In the genomic region with DNA sequence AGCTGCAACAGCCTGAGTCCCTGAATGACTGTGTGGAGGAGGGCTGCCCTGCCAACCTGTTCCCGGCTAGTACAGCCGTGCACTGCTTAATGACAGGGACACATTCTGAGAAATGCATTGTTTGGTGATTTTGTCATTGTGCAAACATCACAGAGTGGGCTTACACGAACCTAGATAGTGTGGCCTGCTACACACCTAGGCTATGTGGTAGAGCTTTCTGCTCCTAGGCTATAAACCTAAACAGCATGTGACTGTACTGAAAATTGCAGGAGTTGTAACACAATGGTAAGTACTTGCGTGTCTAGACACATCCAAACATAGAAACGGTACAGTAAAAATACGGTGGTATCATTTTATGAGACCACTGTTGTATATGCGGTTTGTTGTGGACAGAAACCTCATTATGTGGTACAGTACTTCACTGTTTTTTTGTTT, we compare ENCODE assay signal across 1 cellular context.
TF ChIP-seq lines count a peak whose summit lies in the region.

No MANE protein-coding gene starts in this region.

TF ChIP-seq in HepG2, 621 proteins besides CTCF, POLR2A, EP300 and RAD21:
- TF ChIP-seq MXI1 (IDR thresholded peaks at IDR 0.05; ENCODE audit: borderline replicate concordance, low read depth, low read length) (no peak), ZKSCAN8 (CRISPR knock-in tag; IDR thresholded peaks at IDR 0.05; ENCODE audit: borderline replicate concordance) (no peak), FOSL2 (CRISPR knock-in tag; IDR thresholded peaks at IDR 0.05) (peak; percentile 58; the same call in 1 of the 2 replicates), FOXA1 (IDR thresholded peaks at IDR 0.05) (no peak), FOXA1 (CRISPR knock-in tag; IDR thresholded peaks at IDR 0.05) (peak; percentile 57; the same call in 1 of the 2 replicates), ZNF678 (CRISPR knock-in tag; IDR thresholded peaks at IDR 0.05) (no peak), ZKSCAN1 (IDR thresholded peaks at IDR 0.05; ENCODE audit: low read length) (no peak), ZNF333 (CRISPR knock-in tag; IDR thresholded peaks at IDR 0.05; ENCODE audit: borderline replicate concordance) (peak; percentile 96), SOX13 (IDR thresholded peaks at IDR 0.05) (no peak), SOX13 (CRISPR knock-in tag; conservative IDR thresholded peaks at IDR 0.05 in 1 of 2, IDR thresholded peaks at IDR 0.05 in 1 of 2) (peak in 1 of 2 experiments; percentile 19; a peak in 1 of 4 replicates), FOXA3 (CRISPR knock-in tag; IDR thresholded peaks at IDR 0.05) (peak; percentile 62; the same call in 1 of the 2 replicates), ARNT2 (CRISPR knock-in tag; IDR thresholded peaks at IDR 0.05; ENCODE audit: low read depth) (no peak), TCF7 (IDR thresholded peaks at IDR 0.05; ENCODE audit: low read depth) (no peak), ZFP91 (CRISPR knock-in tag; IDR thresholded peaks at IDR 0.05; ENCODE audit: borderline replicate concordance) (no peak), ZNF589 (CRISPR knock-in tag; conservative IDR thresholded peaks at IDR 0.05) (no peak), DRAP1 (CRISPR knock-in tag; IDR thresholded peaks at IDR 0.05) (no peak), STAT5B (CRISPR knock-in tag; IDR thresholded peaks at IDR 0.05) (no peak), KAT8 (CRISPR knock-in tag; IDR thresholded peaks at IDR 0.05) (no peak), PHF21A (CRISPR knock-in tag; IDR thresholded peaks at IDR 0.05) (no peak), PRMT3 (CRISPR knock-in tag; IDR thresholded peaks at IDR 0.05; ENCODE audit: borderline replicate concordance, low read depth) (no peak), SRSF4 (IDR thresholded peaks at IDR 0.05; ENCODE audit: low read depth, low read length, poor library complexity, severe bottlenecking) (no peak), HES4 (CRISPR knock-in tag; IDR thresholded peaks at IDR 0.05; ENCODE audit: borderline replicate concordance) (no peak), BHLHE40 (IDR thresholded peaks at IDR 0.05; ENCODE audit: low read length) (no peak), ZFAT (CRISPR knock-in tag; conservative IDR thresholded peaks at IDR 0.05) (no peak), TEAD3 (CRISPR knock-in tag; optimal IDR thresholded peaks at IDR 0.05; ENCODE audit: borderline replicate concordance) (peak; percentile 29), ZNF407 (CRISPR knock-in tag; IDR thresholded peaks at IDR 0.05; ENCODE audit: not compliant biosample characterization) (no peak), REPIN1 (CRISPR knock-in tag; IDR thresholded peaks at IDR 0.05; ENCODE audit: borderline replicate concordance, low read depth) (no peak), GATAD2A (CRISPR knock-in tag; IDR thresholded peaks at IDR 0.05) (0 out of 2 replicates have a peak, but pooled peaks have one; percentile 26), DPF2 (CRISPR knock-in tag; IDR thresholded peaks at IDR 0.05; ENCODE audit: borderline replicate concordance, low read depth) (no peak), ZNF180 (CRISPR knock-in tag; IDR thresholded peaks at IDR 0.05; ENCODE audit: borderline replicate concordance, low read depth) (no peak)
- TF ChIP-seq, protein P1, sequence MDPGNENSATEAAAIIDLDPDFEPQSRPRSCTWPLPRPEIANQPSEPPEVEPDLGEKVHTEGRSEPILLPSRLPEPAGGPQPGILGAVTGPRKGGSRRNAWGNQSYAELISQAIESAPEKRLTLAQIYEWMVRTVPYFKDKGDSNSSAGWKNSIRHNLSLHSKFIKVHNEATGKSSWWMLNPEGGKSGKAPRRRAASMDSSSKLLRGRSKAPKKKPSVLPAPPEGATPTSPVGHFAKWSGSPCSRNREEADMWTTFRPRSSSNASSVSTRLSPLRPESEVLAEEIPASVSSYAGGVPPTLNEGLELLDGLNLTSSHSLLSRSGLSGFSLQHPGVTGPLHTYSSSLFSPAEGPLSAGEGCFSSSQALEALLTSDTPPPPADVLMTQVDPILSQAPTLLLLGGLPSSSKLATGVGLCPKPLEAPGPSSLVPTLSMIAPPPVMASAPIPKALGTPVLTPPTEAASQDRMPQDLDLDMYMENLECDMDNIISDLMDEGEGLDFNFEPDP (CRISPR knock-in tag; conservative IDR thresholded peaks at IDR 0.05): no peak
- TF ChIP-seq, protein P2, sequence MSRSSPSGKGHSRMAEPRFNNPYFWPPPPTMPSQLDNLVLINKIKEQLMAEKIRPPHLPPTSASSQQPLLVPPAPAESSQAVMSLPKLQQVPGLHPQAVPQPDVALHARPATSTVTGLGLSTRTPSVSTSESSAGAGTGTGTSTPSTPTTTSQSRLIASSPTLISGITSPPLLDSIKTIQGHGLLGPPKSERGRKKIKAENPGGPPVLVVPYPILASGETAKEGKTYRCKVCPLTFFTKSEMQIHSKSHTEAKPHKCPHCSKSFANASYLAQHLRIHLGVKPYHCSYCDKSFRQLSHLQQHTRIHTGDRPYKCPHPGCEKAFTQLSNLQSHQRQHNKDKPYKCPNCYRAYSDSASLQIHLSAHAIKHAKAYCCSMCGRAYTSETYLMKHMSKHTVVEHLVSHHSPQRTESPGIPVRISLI (CRISPR knock-in tag; IDR thresholded peaks at IDR 0.05; ENCODE audit: borderline replicate concordance): no peak
- TF ChIP-seq, protein P3, sequence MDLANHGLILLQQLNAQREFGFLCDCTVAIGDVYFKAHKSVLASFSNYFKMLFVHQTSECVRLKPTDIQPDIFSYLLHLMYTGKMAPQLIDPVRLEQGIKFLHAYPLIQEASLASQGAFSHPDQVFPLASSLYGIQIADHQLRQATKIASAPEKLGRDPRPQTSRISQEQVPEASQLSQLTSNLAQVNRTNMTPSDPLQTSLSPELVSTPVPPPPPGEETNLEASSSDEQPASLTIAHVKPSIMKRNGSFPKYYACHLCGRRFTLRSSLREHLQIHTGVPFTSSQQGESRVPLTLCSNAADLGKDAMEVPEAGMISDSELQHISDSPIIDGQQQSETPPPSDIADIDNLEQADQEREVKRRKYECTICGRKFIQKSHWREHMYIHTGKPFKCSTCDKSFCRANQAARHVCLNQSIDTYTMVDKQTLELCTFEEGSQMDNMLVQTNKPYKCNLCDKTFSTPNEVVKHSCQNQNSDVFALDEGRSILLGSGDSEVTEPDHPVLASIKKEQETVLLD (CRISPR knock-in tag; IDR thresholded peaks at IDR 0.05; ENCODE audit: low read depth): no peak
